ENCODE assay signal across 28 cellular contexts in genomic region chr3:128394033-128394432, GRCh38.
"Had no signal": no experiment of that assay in that cellular context is flagged by ENCODE, and none has a peak within 500 bp of the region (broad histone marks: within the 10 kb centered on the region; RNA-seq: fewer than 3 reads in every experiment).

No MANE protein-coding gene starts in this region.

- H3K27me3 ChIP-seq: brain microvascular endothelial cell, esophagus muscularis mucosa, foreskin keratinocyte, pancreas, stomach, thyroid gland, upper lobe of left lung, vagina had no signal

- H3K4me1 ChIP-seq: foreskin keratinocyte, prostate gland, thyroid gland, vagina had no signal

- H3K27me3 Mint-ChIP-seq: activated naive CD8-positive, alpha-beta T cell treated with anti-CD3 and anti-CD28 coated beads, Interleukin-2, amount 10 ng/mL, durations not matched to agents 7 days and 5 days; naive B cell; stimulated activated naive B cell treated with anti-CD40 and anti-IgM and Interleukin-4, amounts not matched to agents 10 μg/mL and 1 μg/mL and 100 μg/mL, for 72 hours had no signal

- H3K9me3 ChIP-seq: esophagus muscularis mucosa, pancreas, prostate gland, stomach, thyroid gland, upper lobe of left lung, vagina had no signal

- H3K9me3 Mint-ChIP-seq: activated naive CD4-positive, alpha-beta T cell treated with anti-CD3 and anti-CD28 coated beads for 36 hours; activated naive CD8-positive, alpha-beta T cell treated with anti-CD3 and anti-CD28 coated beads, Interleukin-2, amount 10 ng/mL, durations not matched to agents 7 days and 5 days; mesothelial cell of epicardium; naive B cell; stimulated activated naive B cell treated with anti-CD40 and anti-IgM and Interleukin-4, amounts not matched to agents 10 μg/mL and 1 μg/mL and 100 μg/mL, for 72 hours had no signal

- H3K4me3 ChIP-seq: esophagus muscularis mucosa, pancreas, prostate gland, smooth muscle cell, stomach, thyroid gland, upper lobe of left lung, vagina had no signal

- H3K4me3 Mint-ChIP-seq: activated naive CD4-positive, alpha-beta T cell treated with anti-CD3 and anti-CD28 coated beads for 36 hours; activated naive CD8-positive, alpha-beta T cell treated with anti-CD3 and anti-CD28 coated beads, Interleukin-2, amount 10 ng/mL, durations not matched to agents 7 days and 5 days; mesothelial cell of epicardium; naive B cell; stimulated activated naive B cell treated with anti-CD40 and anti-IgM and Interleukin-4, amounts not matched to agents 10 μg/mL and 1 μg/mL and 100 μg/mL, for 72 hours had no signal

- H3K36me3 Mint-ChIP-seq: mesothelial cell of epicardium, naive B cell had no signal

- H3K27ac ChIP-seq: brain microvascular endothelial cell, esophagus muscularis mucosa, foreskin keratinocyte, pancreas, prostate gland, stomach, thyroid gland, upper lobe of left lung, vagina had no signal

- DNase-seq: activated CD4-positive, alpha-beta T cell treated with anti-CD3 and anti-CD28 coated beads for 48 hours; activated CD4-positive, alpha-beta T cell treated with anti-CD3 and anti-CD28 coated beads, Interleukin-2, amount 50 U/mL, for 48 hours; activated CD8-positive, alpha-beta memory T cell treated with anti-CD3 and anti-CD28 coated beads for 24 hours; activated effector memory CD4-positive, alpha-beta T cell treated with Interleukin-2 at 50 U/mL for 16 hours; activated naive CD4-positive, alpha-beta T cell treated with anti-CD3 and anti-CD28 coated beads for 36 hours; activated naive CD8-positive, alpha-beta T cell treated with anti-CD3 and anti-CD28 coated beads, Interleukin-2, amount 10 ng/mL, durations not matched to agents 7 days and 5 days; amniotic stem cell; brain microvascular endothelial cell; cortex of kidney; foreskin keratinocyte; naive B cell; nucleus accumbens; retina; stimulated activated CD4-positive, alpha-beta T cell treated with anti-CD3 and anti-CD28 coated beads, Interleukin-15, amount 100 ng/mL, for 24 hours; stimulated activated CD4-positive, alpha-beta T cell treated with anti-CD3 and anti-CD28 coated beads, Interleukin-2, amount 100 ng/mL, for 24 hours; stimulated activated naive B cell treated with anti-CD40 and anti-IgM and Interleukin-4, amounts not matched to agents 10 μg/mL and 1 μg/mL and 100 μg/mL, for 72 hours; stomach; T-helper 2 cell; thyroid gland; upper lobe of left lung had no signal

- FAIRE-seq: astrocyte, islet of Langerhans, pancreas had no signal

- ATAC-seq: foreskin keratinocyte; stimulated activated naive B cell treated with anti-CD40 and anti-IgM and Interleukin-4, amounts not matched to agents 10 μg/mL and 1 μg/mL and 100 μg/mL, for 72 hours had no signal

- H3K27ac Mint-ChIP-seq: activated naive CD4-positive, alpha-beta T cell treated with anti-CD3 and anti-CD28 coated beads for 36 hours; activated naive CD8-positive, alpha-beta T cell treated with anti-CD3 and anti-CD28 coated beads, Interleukin-2, amount 10 ng/mL, durations not matched to agents 7 days and 5 days; mesothelial cell of epicardium; stimulated activated naive B cell treated with anti-CD40 and anti-IgM and Interleukin-4, amounts not matched to agents 10 μg/mL and 1 μg/mL and 100 μg/mL, for 72 hours had no signal

- H3K36me3 ChIP-seq: brain microvascular endothelial cell, pancreas, prostate gland, stomach, thyroid gland, upper lobe of left lung, vagina had no signal
